ENCODE assay signal across 8 cellular contexts in the genomic region with DNA sequence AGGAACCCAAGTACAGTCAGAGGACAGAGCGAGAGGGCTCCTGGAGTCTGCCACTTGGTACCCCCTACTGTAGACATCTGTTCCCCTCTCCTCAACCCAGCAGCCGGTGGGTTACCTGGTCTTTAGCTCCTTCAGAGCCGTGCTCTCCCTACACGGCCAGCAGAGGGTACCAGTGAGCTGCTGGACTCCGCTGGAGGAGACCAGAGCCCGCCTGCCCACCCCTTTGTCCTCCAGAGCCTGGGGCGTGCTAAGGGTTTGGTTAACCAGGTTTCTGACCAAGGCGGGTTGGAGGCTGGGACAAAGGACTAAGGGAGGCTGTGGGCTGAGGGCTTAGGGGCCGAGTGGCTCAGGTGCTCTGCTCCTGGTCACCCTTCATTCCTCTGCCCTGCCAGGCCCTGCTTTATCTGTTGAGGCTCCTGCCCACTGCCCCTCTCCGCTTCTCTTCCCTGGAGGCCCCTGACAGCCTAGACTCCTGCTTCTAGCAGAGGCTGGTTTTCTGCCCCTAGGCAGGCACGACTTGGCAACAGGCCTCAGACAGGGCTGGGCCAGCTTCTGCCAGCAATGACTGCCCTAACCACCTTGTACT. TPM values are rescaled to one million over a fixed set of nuclear protein-coding genes. Genes with fewer than 3 reads are reported as not detected.
DNase-seq lines count a peak whose midpoint lies in the region; ATAC-seq, FAIRE-seq and TF ChIP-seq lines count a peak whose summit lies in the region.

No MANE protein-coding gene starts in this region.

- no peaks in the 10 kb centered on the region for H3K36me3 ChIP-seq in bronchial epithelial cell (ENCODE audit: control insufficient read depth, insufficient read depth, low read length)

- H3K4me3 ChIP-seq in GM12875 (ENCODE audit: low read depth, low read length) (no peak overlapping the region), WI38 (ENCODE audit: low read depth, low read length) (no peak overlapping the region), bronchial epithelial cell (ENCODE audit: low read depth, low read length) (no peak overlapping the region)

- no peak for FAIRE-seq in bronchial epithelial cell (lab: Jason Lieb, UNC)

- no peak for ATAC-seq in GM18511 (IDR thresholded peaks at IDR 0.05; ENCODE audit: unreplicated experiment)

- DNase-seq in NCI-H2107 (lab: John Stamatoyannopoulos, UW) (peak; percentile 49), bronchial epithelial cell (ENCODE audit: low read depth) (peak; percentile 42), kidney tubule cell (ENCODE audit: low spot score) (peak; percentile 73)
- DNase-seq in stimulated activated CD4-positive, alpha-beta T cell treated with anti-CD3 and anti-CD28 coated beads, Interleukin-4, amount 100 ng/mL, for 24 hours: peak; percentile 60

- no peaks in the 10 kb centered on the region for H3K27me3 ChIP-seq in bronchial epithelial cell (ENCODE audit: control insufficient read depth, insufficient read depth, low read length)

- peak; percentile 95 for TF ChIP-seq CTCF in 22Rv1 (IDR thresholded peaks at IDR 0.05)
- TF ChIP-seq CTCF in GM12875 (IDR thresholded peaks at IDR 0.05; ENCODE audit: borderline replicate concordance, insufficient read depth, low read depth, low read length): peak; percentile 95
- peak; percentile 89 for TF ChIP-seq CTCF in WI38 (IDR thresholded peaks at IDR 0.05; ENCODE audit: low read depth, low read length)
- TF ChIP-seq CTCF in bronchial epithelial cell (IDR thresholded peaks at IDR 0.05; ENCODE audit: insufficient read depth, low read length, severe bottlenecking): peak; percentile 94

- peak overlapping the region; percentile 88 for H3K27ac ChIP-seq in 22Rv1

RNA-seq across cellular contexts. Expression of gene HSD11B2, which starts 2.7 kb away (rescaled TPM):
- 2.1 and 2.3 TPM in 2 replicates for total RNA-seq in bronchial epithelial cell

RNA-seq across cellular contexts. Expression of gene ZDHHC1, which starts 12.0 kb away (rescaled TPM):
- total RNA-seq in bronchial epithelial cell: 1.8 and 4.1 TPM in 2 replicates

RNA-seq across cellular contexts. Expression of gene TPPP3, which starts 34.9 kb away (rescaled TPM):
- 0.13 TPM in 1 of 2 replicates, not detected in the other for total RNA-seq in bronchial epithelial cell

RNA-seq across cellular contexts. Expression of gene ATP6V0D1, which starts 52.7 kb away (rescaled TPM):
- total RNA-seq in bronchial epithelial cell: 78.2 and 79.4 TPM in 2 replicates

RNA-seq across cellular contexts. Expression of gene AGRP, which starts 55.1 kb away (rescaled TPM):
- total RNA-seq in bronchial epithelial cell: not detected in 2 replicates
